ENCODE assay signal across 16 cellular contexts in genomic region chr14:96565811-96566210, GRCh38.
A peak's percentile ranks its signal among the peaks of the same experiment; 100 is the strongest.
DNase-seq lines count a peak whose midpoint lies in the region; ATAC-seq and TF ChIP-seq lines count a peak whose summit lies in the region.
"Had no signal": no experiment of that assay in that cellular context is flagged by ENCODE, and none has a peak within 500 bp of the region (broad histone marks: within the 10 kb centered on the region; RNA-seq: fewer than 3 reads in every experiment).

No MANE protein-coding gene starts in this region.

- H3K36me3 Mint-ChIP-seq in activated naive CD8-positive, alpha-beta T cell treated with anti-CD3 and anti-CD28 coated beads for 36 hours: peaks cover 21% of the 10 kb centered on the region
- peaks cover 37% of the 10 kb centered on the region for H3K36me3 Mint-ChIP-seq in activated naive CD8-positive, alpha-beta T cell treated with anti-CD3 and anti-CD28 coated beads, Interleukin-2, amount 50 U/mL, for 24 hours (ENCODE audit: low read depth)
- H3K36me3 Mint-ChIP-seq in mesothelial cell of epicardium: peaks cover 20% of the 10 kb centered on the region
- peaks cover 48% of the 10 kb centered on the region for H3K36me3 Mint-ChIP-seq in stimulated activated memory B cell treated with anti-CD40 and anti-IgM and Interleukin-4, amounts not matched to agents 10 μg/mL and 1 μg/mL and 100 μg/mL, for 72 hours

- no peak for ATAC-seq in activated naive CD8-positive, alpha-beta T cell treated with anti-CD3 and anti-CD28 coated beads, Interleukin-2, amount 50 U/mL, for 24 hours
- ATAC-seq in stimulated activated memory B cell treated with anti-CD40 and anti-IgM and Interleukin-4, amounts not matched to agents 10 μg/mL and 1 μg/mL and 100 μg/mL, for 72 hours: no peak
- ATAC-seq in GM19395 (IDR thresholded peaks at IDR 0.05; ENCODE audit: unreplicated experiment): no peak
- ATAC-seq: A549 had no signal

- H3K9me3 Mint-ChIP-seq in activated naive CD8-positive, alpha-beta T cell treated with anti-CD3 and anti-CD28 coated beads for 36 hours: no peaks in the 10 kb centered on the region
- no peaks in the 10 kb centered on the region for H3K9me3 Mint-ChIP-seq in activated naive CD8-positive, alpha-beta T cell treated with anti-CD3 and anti-CD28 coated beads, Interleukin-2, amount 50 U/mL, for 24 hours
- H3K9me3 Mint-ChIP-seq in mesothelial cell of epicardium: no peaks in the 10 kb centered on the region
- H3K9me3 Mint-ChIP-seq in stimulated activated memory B cell treated with anti-CD40 and anti-IgM and Interleukin-4, amounts not matched to agents 10 μg/mL and 1 μg/mL and 100 μg/mL, for 72 hours: no peaks in the 10 kb centered on the region

- no peak for DNase-seq in activated naive CD8-positive, alpha-beta T cell treated with anti-CD3 and anti-CD28 coated beads for 36 hours
- DNase-seq in activated naive CD8-positive, alpha-beta T cell treated with anti-CD3 and anti-CD28 coated beads, Interleukin-2, amount 50 U/mL, for 24 hours: no peak
- DNase-seq in LHCN-M2 (ENCODE audit: low read depth): peak; percentile 11
- DNase-seq in fibroblast of gingiva (ENCODE audit: low read depth): peak; percentile 19
- no peak for DNase-seq in mesothelial cell of epicardium (ENCODE audit: low spot score in 2 of 2, unreplicated experiment in 2 of 2)
- no peak for DNase-seq in GM13977 (ENCODE audit: low spot score)
- DNase-seq: C1 segment of cervical spinal cord, IMR-90, NCI-H1105 treated with DMSO at 0.1 percent for 48 hours, NCI-H187 treated with DMSO at 0.1 percent for 48 hours, NCI-H526 treated with DMSO at 0.1 percent for 48 hours, OCI-M1, SHP77 treated with DMSO at 0.1 percent for 48 hours had no signal

- in situ Hi-C loops in GM13977 (cut with MboI; ENCODE audit: low pct_unique_long_range_greater_than_20kb, low sequenced_read_pairs, unreplicated experiment): no loop called here

- no peak for TF ChIP-seq CTCF in mesothelial cell of epicardium (IDR thresholded peaks at IDR 0.05; ENCODE audit: unreplicated experiment)
- TF ChIP-seq CTCF in GM13977 (IDR thresholded peaks at IDR 0.05; ENCODE audit: extremely low read depth, insufficient read depth, missing control alignments): no peak

- H3K4me1 Mint-ChIP-seq in activated naive CD8-positive, alpha-beta T cell treated with anti-CD3 and anti-CD28 coated beads for 36 hours: no peaks in the 10 kb centered on the region
- H3K4me1 Mint-ChIP-seq in activated naive CD8-positive, alpha-beta T cell treated with anti-CD3 and anti-CD28 coated beads, Interleukin-2, amount 50 U/mL, for 24 hours: no peaks in the 10 kb centered on the region
- peaks cover 16% of the 10 kb centered on the region for H3K4me1 Mint-ChIP-seq in mesothelial cell of epicardium
- no peaks in the 10 kb centered on the region for H3K4me1 Mint-ChIP-seq in stimulated activated memory B cell treated with anti-CD40 and anti-IgM and Interleukin-4, amounts not matched to agents 10 μg/mL and 1 μg/mL and 100 μg/mL, for 72 hours

- H3K27me3 Mint-ChIP-seq in activated naive CD8-positive, alpha-beta T cell treated with anti-CD3 and anti-CD28 coated beads for 36 hours: no peaks in the 10 kb centered on the region
- no peaks in the 10 kb centered on the region for H3K27me3 Mint-ChIP-seq in activated naive CD8-positive, alpha-beta T cell treated with anti-CD3 and anti-CD28 coated beads, Interleukin-2, amount 50 U/mL, for 24 hours
- no peaks in the 10 kb centered on the region for H3K27me3 Mint-ChIP-seq in mesothelial cell of epicardium (ENCODE audit: low read depth)
- no peaks in the 10 kb centered on the region for H3K27me3 Mint-ChIP-seq in stimulated activated memory B cell treated with anti-CD40 and anti-IgM and Interleukin-4, amounts not matched to agents 10 μg/mL and 1 μg/mL and 100 μg/mL, for 72 hours

- H3K4me3 Mint-ChIP-seq in activated naive CD8-positive, alpha-beta T cell treated with anti-CD3 and anti-CD28 coated beads for 36 hours: no peak overlapping the region
- H3K4me3 Mint-ChIP-seq in activated naive CD8-positive, alpha-beta T cell treated with anti-CD3 and anti-CD28 coated beads, Interleukin-2, amount 50 U/mL, for 24 hours: no peak overlapping the region
- no peak overlapping the region for H3K4me3 Mint-ChIP-seq in mesothelial cell of epicardium
- H3K4me3 Mint-ChIP-seq in stimulated activated memory B cell treated with anti-CD40 and anti-IgM and Interleukin-4, amounts not matched to agents 10 μg/mL and 1 μg/mL and 100 μg/mL, for 72 hours: no peak overlapping the region

- peak overlapping the region; percentile 0 for H3K27ac Mint-ChIP-seq in activated naive CD8-positive, alpha-beta T cell treated with anti-CD3 and anti-CD28 coated beads for 36 hours
- H3K27ac Mint-ChIP-seq in activated naive CD8-positive, alpha-beta T cell treated with anti-CD3 and anti-CD28 coated beads, Interleukin-2, amount 50 U/mL, for 24 hours: no peak overlapping the region
- H3K27ac Mint-ChIP-seq in mesothelial cell of epicardium: peak overlapping the region; percentile 37
- H3K27ac Mint-ChIP-seq in stimulated activated memory B cell treated with anti-CD40 and anti-IgM and Interleukin-4, amounts not matched to agents 10 μg/mL and 1 μg/mL and 100 μg/mL, for 72 hours: no peak overlapping the region

Comparison
In these comparisons a context has a peak if more than half of its experiments do, and no peak if none do; other contexts are left out.
1. H3K27ac Mint-ChIP-seq: peak in activated naive CD8-positive, alpha-beta T cell treated with anti-CD3 and anti-CD28 coated beads for 36 hours (single experiment) and mesothelial cell of epicardium (single experiment); none in activated naive CD8-positive, alpha-beta T cell treated with anti-CD3 and anti-CD28 coated beads, Interleukin-2, amount 50 U/mL, for 24 hours (single experiment) and stimulated activated memory B cell treated with anti-CD40 and anti-IgM and Interleukin-4, amounts not matched to agents 10 μg/mL and 1 μg/mL and 100 μg/mL, for 72 hours (single experiment).
2. DNase-seq: peak in LHCN-M2 (single experiment) and fibroblast of gingiva (single experiment); none in activated naive CD8-positive, alpha-beta T cell treated with anti-CD3 and anti-CD28 coated beads for 36 hours (single experiment), activated naive CD8-positive, alpha-beta T cell treated with anti-CD3 and anti-CD28 coated beads, Interleukin-2, amount 50 U/mL, for 24 hours (single experiment), mesothelial cell of epicardium (0 of 2) and GM13977 (single experiment).